ENCODE assay signal across 1 cellular context in the genomic region with DNA sequence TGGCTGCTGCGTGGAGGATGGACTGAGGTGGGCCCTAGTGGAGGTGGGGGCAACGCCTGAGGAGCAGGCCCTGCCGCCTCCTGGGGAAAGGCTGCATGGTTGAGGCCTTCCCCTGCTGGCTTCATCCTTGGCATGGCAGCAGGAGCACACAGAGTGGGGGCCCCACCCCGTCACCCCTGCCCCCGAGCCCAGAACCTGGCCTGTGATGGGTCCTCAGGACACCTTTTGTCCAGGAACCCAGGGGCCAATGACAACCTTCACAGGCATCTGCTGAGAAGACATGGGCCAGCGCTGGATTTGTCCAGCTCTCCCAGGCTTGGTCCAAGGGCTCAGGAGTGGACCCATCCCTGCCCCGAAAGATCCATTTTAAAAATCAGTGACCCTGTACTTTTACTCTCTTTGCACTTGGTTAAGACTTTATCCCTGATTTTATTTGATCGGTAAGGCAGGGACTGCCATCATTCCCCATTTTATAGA.
A peak's percentile ranks its signal among the peaks of the same experiment; 100 is the strongest.
TF ChIP-seq lines count a peak whose summit lies in the region.

No MANE protein-coding gene starts in this region.

TF ChIP-seq in HepG2, 621 proteins besides CTCF, POLR2A, EP300 and RAD21 (continued from another document):
- TF ChIP-seq, protein P1, sequence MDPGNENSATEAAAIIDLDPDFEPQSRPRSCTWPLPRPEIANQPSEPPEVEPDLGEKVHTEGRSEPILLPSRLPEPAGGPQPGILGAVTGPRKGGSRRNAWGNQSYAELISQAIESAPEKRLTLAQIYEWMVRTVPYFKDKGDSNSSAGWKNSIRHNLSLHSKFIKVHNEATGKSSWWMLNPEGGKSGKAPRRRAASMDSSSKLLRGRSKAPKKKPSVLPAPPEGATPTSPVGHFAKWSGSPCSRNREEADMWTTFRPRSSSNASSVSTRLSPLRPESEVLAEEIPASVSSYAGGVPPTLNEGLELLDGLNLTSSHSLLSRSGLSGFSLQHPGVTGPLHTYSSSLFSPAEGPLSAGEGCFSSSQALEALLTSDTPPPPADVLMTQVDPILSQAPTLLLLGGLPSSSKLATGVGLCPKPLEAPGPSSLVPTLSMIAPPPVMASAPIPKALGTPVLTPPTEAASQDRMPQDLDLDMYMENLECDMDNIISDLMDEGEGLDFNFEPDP (CRISPR knock-in tag; conservative IDR thresholded peaks at IDR 0.05): 0 out of 2 replicates have a peak, but pooled peaks have one; percentile 95
- 0 out of 2 replicates have a peak, but pooled peaks have one; percentile 9 for TF ChIP-seq ZNF674 (CRISPR knock-in tag; IDR thresholded peaks at IDR 0.05; ENCODE audit: low read depth)
- TF ChIP-seq FLYWCH1 (CRISPR knock-in tag; IDR thresholded peaks at IDR 0.05): peak; percentile 57; the same call in 1 of the 2 replicates
